22 cellular contexts compared by ENCODE assay signal in genomic region chr5:8784692-8785091, GRCh38.
DNase-seq lines count a peak whose midpoint lies in the region; ATAC-seq and TF ChIP-seq lines count a peak whose summit lies in the region.
"Had no signal": no experiment of that assay in that cellular context is flagged by ENCODE, and none has a peak within 500 bp of the region (broad histone marks: within the 10 kb centered on the region; RNA-seq: fewer than 3 reads in every experiment).

No MANE protein-coding gene starts in this region.

- peaks cover 13% of the 10 kb centered on the region for H3K9me3 Mint-ChIP-seq in CD8-positive, alpha-beta T cell
- H3K9me3 Mint-ChIP-seq in WTC11: peaks cover 28% of the 10 kb centered on the region

- H3K4me3 ChIP-seq in CD8-positive, alpha-beta T cell (ENCODE audit: low read depth, low read length): no peak overlapping the region
- H3K4me3 ChIP-seq in HEK293 (ENCODE audit: low read depth, low read length): no peak overlapping the region
- H3K4me3 ChIP-seq in fibroblast of mammary gland (ENCODE audit: control insufficient read depth, low read depth, low read length): no peak overlapping the region
- H3K4me3 ChIP-seq: BLaER1 treated with 17β-estradiol and CSF1 and Interleukin-3, amounts not matched to agents 10 nM and 100 nM; GM12878 had no signal

- H3K27me3 ChIP-seq in CD8-positive, alpha-beta T cell (ENCODE audit: insufficient read depth, low read length): no peaks in the 10 kb centered on the region
- H3K27me3 ChIP-seq: BLaER1 treated with 17β-estradiol and CSF1 and Interleukin-3, amounts not matched to agents 10 nM and 100 nM had no signal

- H3K4me1 Mint-ChIP-seq in CD8-positive, alpha-beta T cell (ENCODE audit: low read depth): no peaks in the 10 kb centered on the region
- peaks cover 5% of the 10 kb centered on the region for H3K4me1 Mint-ChIP-seq in WTC11
- H3K4me1 Mint-ChIP-seq: CD8-positive, alpha-beta memory T cell had no signal

- CTCF ChIA-PET in CD8-positive, alpha-beta T cell (lab: Charles Lee): no interaction called here
- CTCF ChIA-PET in HEK293 (lab: Yijun Ruan, JAX) (no interaction called here), WTC11 (lab: Charles Lee) (no interaction called here)

- no peak overlapping the region for H3K27ac Mint-ChIP-seq in CD8-positive, alpha-beta T cell
- H3K27ac Mint-ChIP-seq in WTC11: no peak overlapping the region
- H3K27ac Mint-ChIP-seq: CD4-positive, alpha-beta T cell; CD8-positive, alpha-beta memory T cell had no signal

- H3K27me3 Mint-ChIP-seq in CD8-positive, alpha-beta T cell (ENCODE audit: low read depth): no peaks in the 10 kb centered on the region
- H3K27me3 Mint-ChIP-seq in WTC11 (ENCODE audit: low read depth): peaks cover 3% of the 10 kb centered on the region; the same call in 1 of the 2 replicates
- H3K27me3 Mint-ChIP-seq: CD4-positive, alpha-beta T cell; CD8-positive, alpha-beta memory T cell had no signal

- TF ChIP-seq CTCF in CD8-positive, alpha-beta T cell (IDR thresholded peaks at IDR 0.05): peak; percentile 15
- no peak for TF ChIP-seq CTCF in HEK293 (tag by site-specific recombination; IDR thresholded peaks at IDR 0.05)
- TF ChIP-seq CTCF in WTC11 (IDR thresholded peaks at IDR 0.05): no peak
- no peak for TF ChIP-seq CTCF in fibroblast of mammary gland (conservative IDR thresholded peaks at IDR 0.05; ENCODE audit: control insufficient read depth, insufficient read depth, low read depth, low read length)

- intact Hi-C loops in CD8-positive, alpha-beta T cell (cut with DNase I, micrococcal nuclease): no loop called here

- no peak for ATAC-seq in CD8-positive, alpha-beta T cell
- ATAC-seq in WTC11 (no peak), GM18867 (IDR thresholded peaks at IDR 0.05; ENCODE audit: unreplicated experiment) (no peak)
- ATAC-seq: GM12878 had no signal

- no peaks in the 10 kb centered on the region for H3K4me1 ChIP-seq in CD8-positive, alpha-beta T cell (ENCODE audit: insufficient read depth, low read length)
- no peaks in the 10 kb centered on the region for H3K4me1 ChIP-seq in HEK293 (ENCODE audit: control insufficient read depth, insufficient read depth, low read length)
- H3K4me1 ChIP-seq: BLaER1 treated with 17β-estradiol and CSF1 and Interleukin-3, amounts not matched to agents 10 nM and 100 nM had no signal

- no peaks in the 10 kb centered on the region for H3K36me3 ChIP-seq in CD8-positive, alpha-beta T cell (ENCODE audit: insufficient read depth, low read length)
- H3K36me3 ChIP-seq in HEK293 (ENCODE audit: control insufficient read depth in 2 of 2, insufficient read depth in 1 of 2, low read length in 2 of 2): no peaks in the 10 kb centered on the region
- H3K36me3 ChIP-seq: BLaER1 treated with 17β-estradiol and CSF1 and Interleukin-3, amounts not matched to agents 10 nM and 100 nM had no signal

- H3K36me3 Mint-ChIP-seq in CD8-positive, alpha-beta T cell: no peaks in the 10 kb centered on the region
- H3K36me3 Mint-ChIP-seq in WTC11: no peaks in the 10 kb centered on the region
- H3K36me3 Mint-ChIP-seq: CD8-positive, alpha-beta memory T cell had no signal

- no peak overlapping the region for H3K27ac ChIP-seq in CD8-positive, alpha-beta T cell (ENCODE audit: low read depth, low read length)
- no peak overlapping the region for H3K27ac ChIP-seq in HEK293 (ENCODE audit: extremely low read depth, low read depth, low read length)
- H3K27ac ChIP-seq: BLaER1 treated with 17β-estradiol and CSF1 and Interleukin-3, amounts not matched to agents 10 nM and 100 nM; C4-2B had no signal

- no peak for DNase-seq in CD8-positive, alpha-beta T cell
- no peak for DNase-seq in WTC11 (ENCODE audit: low spot score)
- DNase-seq in fibroblast of mammary gland (ENCODE audit: low read depth): peak; percentile 16
- no peak for DNase-seq in GF-D8 (lab: John Stamatoyannopoulos, UW)
- DNase-seq in NCI-H1417 (lab: John Stamatoyannopoulos, UW): no peak
- DNase-seq in SW480 (ENCODE audit: low spot score): no peak
- DNase-seq: 8988T; ACHN; CD4-positive, alpha-beta T cell; CD8-positive, alpha-beta memory T cell; COR-L47; DMS 273 treated with DMSO at 0.1 percent for 48 hours; DMS153; DMS53; DMS79; DND-41; EL had no signal

- POLR2A ChIA-PET in CD8-positive, alpha-beta T cell (lab: Charles Lee): no interaction called here
- POLR2A ChIA-PET in HEK293 (lab: Yijun Ruan, JAX) (no interaction called here), WTC11 (lab: Charles Lee) (no interaction called here)

- H3K9me3 ChIP-seq in CD8-positive, alpha-beta T cell (ENCODE audit: low read length): no peaks in the 10 kb centered on the region
- H3K9me3 ChIP-seq in HEK293 (ENCODE audit: control insufficient read depth, insufficient read depth, low read depth, low read length): no peaks in the 10 kb centered on the region

- H3K4me3 Mint-ChIP-seq in CD8-positive, alpha-beta T cell: no peak overlapping the region
- H3K4me3 Mint-ChIP-seq in WTC11: no peak overlapping the region
- H3K4me3 Mint-ChIP-seq: CD4-positive, alpha-beta T cell; CD8-positive, alpha-beta memory T cell had no signal

TF ChIP-seq in HEK293, 187 proteins besides CTCF, POLR2A, EP300 and RAD21:
- no peak for TF ChIP-seq ZFHX2 (tag by site-specific recombination; conservative IDR thresholded peaks at IDR 0.05)
- peak; percentile 70 for TF ChIP-seq ZNF366 (tag by site-specific recombination; conservative IDR thresholded peaks at IDR 0.05)
- peak; percentile 73 for TF ChIP-seq PRDM1 (tag by site-specific recombination; IDR thresholded peaks at IDR 0.05)
TF ChIP-seq in HEK293: peak in this region for 2.

TF ChIP-seq in WTC11, 78 proteins besides CTCF, POLR2A, EP300 and RAD21:
- TF ChIP-seq HMGXB4 (CRISPR knock-in tag; IDR thresholded peaks at IDR 0.05): no peak
- TF ChIP-seq NR3C1 (CRISPR knock-in tag; conservative IDR thresholded peaks at IDR 0.05; ENCODE audit: low read depth): no peak
- TF ChIP-seq ZNF512 (CRISPR knock-in tag; IDR thresholded peaks at IDR 0.05; ENCODE audit: borderline replicate concordance): peak; percentile 70; the same call in 1 of the 2 replicates
